Comparison of ENCODE assay signal across 7 cellular contexts in genomic region chr6:108757357-108757756, GRCh38.
"Had no signal": no experiment of that assay in that cellular context is flagged by ENCODE, and none has a peak within 500 bp of the region (broad histone marks: within the 10 kb centered on the region; RNA-seq: fewer than 3 reads in every experiment).

No MANE protein-coding gene starts in this region.

- FAIRE-seq: HTR-8/SVneo had no signal

- ATAC-seq: HCT116 had no signal

- H3K4me1 ChIP-seq: HAP-1 had no signal

- H3K36me3 ChIP-seq: HAP-1 had no signal

- H3K9me3 ChIP-seq: HAP-1 had no signal

- DNase-seq: GOT3, H7, Karpas-422, KG1 had no signal

- H3K4me3 ChIP-seq: HAP-1 had no signal
